ENCODE assay signal across 26 cellular contexts in the genomic region with DNA sequence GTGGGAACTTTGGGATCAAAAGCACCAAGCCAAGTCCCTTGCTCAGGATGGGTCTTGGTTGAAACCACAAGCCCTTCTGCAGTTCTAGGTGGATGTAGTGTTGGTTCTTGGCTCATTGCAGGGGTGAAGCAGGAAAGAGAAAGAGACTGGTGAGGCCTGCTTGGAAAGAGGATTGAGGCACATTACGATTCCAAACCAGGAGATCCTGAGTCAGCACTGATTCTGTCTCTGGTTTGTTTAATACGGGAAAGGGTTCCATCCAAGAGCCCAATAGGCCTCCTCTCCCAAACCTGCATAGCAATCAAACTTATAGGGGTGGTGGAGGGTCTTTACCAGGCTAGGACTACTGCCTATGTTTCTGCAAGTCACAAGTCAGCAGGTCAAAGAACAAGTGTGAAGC. TPM values are rescaled to one million over a fixed set of nuclear protein-coding genes. Genes with fewer than 3 reads are reported as not detected.
DNase-seq lines count a peak whose midpoint lies in the region; ATAC-seq, FAIRE-seq and TF ChIP-seq lines count a peak whose summit lies in the region.
"Had no signal": no experiment of that assay in that cellular context is flagged by ENCODE, and none has a peak within 500 bp of the region (broad histone marks: within the 10 kb centered on the region; RNA-seq: fewer than 3 reads in every experiment).

No MANE protein-coding gene starts in this region.

- no peak for TF ChIP-seq RAD21 in HepG2 (CRISPR knock-in tag; IDR thresholded peaks at IDR 0.05)

- no peak overlapping the region for H3K9ac ChIP-seq in HepG2 (ENCODE audit: insufficient read depth, low read depth, low read length)

- no peak for TF ChIP-seq POLR2A in HepG2 (IDR thresholded peaks at IDR 0.05; ENCODE audit: insufficient read depth in 1 of 2, low read depth in 2 of 2, low read length in 2 of 2)
- TF ChIP-seq POLR2A in right lobe of liver (IDR thresholded peaks at IDR 0.05): no peak

- ATAC-seq in HepG2: no peak
- ATAC-seq in right lobe of liver: no peak
- ATAC-seq in memory B cell (ENCODE audit: low read depth): no peak
- ATAC-seq in stimulated activated effector memory CD8-positive, alpha-beta T cell treated with anti-CD3 and anti-CD28 coated beads, Interleukin-12 subunit alpha, Interleukin-12 subunit beta, amount 100 ng/mL, for 72 hours: no peak
- no peak for ATAC-seq in stimulated activated naive CD8-positive, alpha-beta T cell treated with anti-CD3 and anti-CD28 coated beads, Interleukin-15, Interleukin-2, amounts not matched to agents 100 U/mL and 50 U/mL, for 24 hours
- ATAC-seq: GM23338, HCT116 had no signal

- H3K27ac Mint-ChIP-seq in memory B cell: peak overlapping the region; percentile 20
- peak overlapping the region; percentile 4 for H3K27ac Mint-ChIP-seq in stimulated activated effector memory CD8-positive, alpha-beta T cell treated with anti-CD3 and anti-CD28 coated beads, Interleukin-12 subunit alpha, Interleukin-12 subunit beta, amount 100 ng/mL, for 72 hours
- H3K27ac Mint-ChIP-seq: GM23338, H9 had no signal

- intact Hi-C loops in HepG2 (cut with micrococcal nuclease; ENCODE audit: unreplicated experiment): no loop called here
- intact Hi-C loops in right lobe of liver (cut with DNase I): loop anchor here in 1 of 2 donors (5.0 kb wide), 1 partner anchor 130 kb away; no protein-coding TSS in a partner anchor
- intact Hi-C loops in posterior cingulate gyrus (cut with DNase I): no loop called here

- DNase-seq in HepG2 (ENCODE audit: low spot score) (no peak), right lobe of liver (no peak), bronchial epithelial cell (ENCODE audit: low read depth) (no peak), memory B cell (ENCODE audit: low spot score in 2 of 2) (no peak), NAMALWA (ENCODE audit: low spot score) (no peak), posterior cingulate gyrus (no peak)
- no peak for DNase-seq in stimulated activated effector memory CD8-positive, alpha-beta T cell treated with anti-CD3 and anti-CD28 coated beads, Interleukin-12 subunit alpha, Interleukin-12 subunit beta, amount 100 ng/mL, for 72 hours (ENCODE audit: low spot score in 2 of 2)
- no peak for DNase-seq in stimulated activated naive CD8-positive, alpha-beta T cell treated with anti-CD3 and anti-CD28 coated beads, Interleukin-15, Interleukin-2, amounts not matched to agents 100 U/mL and 50 U/mL, for 24 hours
- DNase-seq: Calu3; CD4-positive, alpha-beta T cell; COR-L47; DMS53; DMS79 treated with DMSO at 0.1 percent for 48 hours; GF-D8; H9 had no signal

- peaks cover 22% of the 10 kb centered on the region for H3K36me3 Mint-ChIP-seq in memory B cell
- H3K36me3 Mint-ChIP-seq in stimulated activated effector memory CD8-positive, alpha-beta T cell treated with anti-CD3 and anti-CD28 coated beads, Interleukin-12 subunit alpha, Interleukin-12 subunit beta, amount 100 ng/mL, for 72 hours: peaks cover 56% of the 10 kb centered on the region

- no peak overlapping the region for H3K4me2 ChIP-seq in HepG2 (ENCODE audit: low read depth, low read length)
- H3K4me2 ChIP-seq: GM23338 had no signal

- no peaks in the 10 kb centered on the region for H3K27me3 Mint-ChIP-seq in memory B cell
- H3K27me3 Mint-ChIP-seq: CD4-positive, alpha-beta T cell had no signal

- POLR2A ChIA-PET in HepG2 (lab: Yijun Ruan, JAX): no interaction called here

- CTCF ChIA-PET in HepG2 (lab: Yijun Ruan, JAX; ENCODE audit: low intra/inter-chr PET ratio, low total read pairs): no interaction called here

- H3K4me1 ChIP-seq in HepG2 (ENCODE audit: insufficient read depth, low read length): no peaks in the 10 kb centered on the region
- no peaks in the 10 kb centered on the region for H3K4me1 ChIP-seq in right lobe of liver

- in situ Hi-C loops in HepG2 (cut with HindIII; ENCODE audit: extremely low pct_ligation_motif_present, low pct_unique_long_range_greater_than_20kb): loop anchor here (5.0 kb wide), 1 partner anchor 130 kb away; no protein-coding TSS in a partner anchor

- no peaks in the 10 kb centered on the region for H3K9me3 Mint-ChIP-seq in memory B cell
- H3K9me3 Mint-ChIP-seq in stimulated activated effector memory CD8-positive, alpha-beta T cell treated with anti-CD3 and anti-CD28 coated beads, Interleukin-12 subunit alpha, Interleukin-12 subunit beta, amount 100 ng/mL, for 72 hours: no peaks in the 10 kb centered on the region
- H3K9me3 Mint-ChIP-seq: CD4-positive, alpha-beta T cell; GM23338; H9 had no signal

- H3K36me3 ChIP-seq in HepG2 (replicated peaks in 1 of 2; ENCODE audit: control insufficient read depth in 1 of 2, insufficient read depth in 2 of 2, low read length in 2 of 2) (peaks cover 40 to 60% of the 10 kb centered on the region in 2 experiments), right lobe of liver (peaks cover 0 to 59% (median 35%) of the 10 kb centered on the region in 4 donors), bronchial epithelial cell (ENCODE audit: control insufficient read depth, insufficient read depth, low read length) (peaks cover 29% of the 10 kb centered on the region)

- no peak overlapping the region for H2AFZ ChIP-seq in HepG2 (ENCODE audit: low read length)
- H2AFZ ChIP-seq: GM23338 had no signal

- no peak overlapping the region for H3K4me3 Mint-ChIP-seq in memory B cell
- no peak overlapping the region for H3K4me3 Mint-ChIP-seq in stimulated activated effector memory CD8-positive, alpha-beta T cell treated with anti-CD3 and anti-CD28 coated beads, Interleukin-12 subunit alpha, Interleukin-12 subunit beta, amount 100 ng/mL, for 72 hours
- H3K4me3 Mint-ChIP-seq: CD14-positive monocyte; CD4-positive, alpha-beta T cell; GM23338; H9 had no signal

- no peaks in the 10 kb centered on the region for H3K79me2 ChIP-seq in HepG2 (ENCODE audit: insufficient read depth, low read length)

- no peaks in the 10 kb centered on the region for H4K20me1 ChIP-seq in HepG2 (ENCODE audit: insufficient read depth, low read length)

- no peak for TF ChIP-seq CTCF in HepG2 (CRISPR knock-in tag; IDR thresholded peaks at IDR 0.05)
- TF ChIP-seq CTCF in right lobe of liver (IDR thresholded peaks at IDR 0.05): no peak
- TF ChIP-seq CTCF in bronchial epithelial cell (IDR thresholded peaks at IDR 0.05; ENCODE audit: insufficient read depth, low read length, severe bottlenecking): no peak

- H3K4me3 ChIP-seq in HepG2 (replicated peaks in 1 of 3; ENCODE audit: insufficient read depth in 1 of 3, low read depth in 2 of 3, low read length in 3 of 3) (no peak overlapping the region), right lobe of liver (no peak overlapping the region), bronchial epithelial cell (ENCODE audit: low read depth, low read length) (no peak overlapping the region)
- H3K4me3 ChIP-seq: GM23338 had no signal

- H3K4me1 Mint-ChIP-seq in memory B cell: peaks cover 2% of the 10 kb centered on the region
- no peaks in the 10 kb centered on the region for H3K4me1 Mint-ChIP-seq in stimulated activated effector memory CD8-positive, alpha-beta T cell treated with anti-CD3 and anti-CD28 coated beads, Interleukin-12 subunit alpha, Interleukin-12 subunit beta, amount 100 ng/mL, for 72 hours

- no peak overlapping the region for H3K27ac ChIP-seq in HepG2 (ENCODE audit: extremely low read length, insufficient read depth, low read length)
- H3K27ac ChIP-seq in right lobe of liver: no peak overlapping the region
- H3K27ac ChIP-seq: 22Rv1 had no signal

- WGBS in HepG2 (ENCODE audit: low lambda C conversion rate): 89% methylated on average over 2 of the region's 2 CpGs
- no CpG with 5 or more reads among the region's 2 CpGs for WGBS in right lobe of liver (ENCODE audit: insufficient coverage, low coverage, low lambda C conversion rate, missing lambda C conversion rate)

- H3K9me3 ChIP-seq in HepG2 (ENCODE audit: low read length) (no peaks in the 10 kb centered on the region), right lobe of liver (no peaks in the 10 kb centered on the region)

- no TSS peak for BruUV-seq in HepG2 (replicated peaks; lab: Mats Ljungman, UMichigan)

- H3K27me3 ChIP-seq in HepG2 (ENCODE audit: control insufficient read depth in 1 of 2, insufficient read depth in 2 of 2, low read length in 2 of 2): no peaks in the 10 kb centered on the region
- H3K27me3 ChIP-seq in right lobe of liver: no peaks in the 10 kb centered on the region
- no peaks in the 10 kb centered on the region for H3K27me3 ChIP-seq in bronchial epithelial cell (ENCODE audit: control insufficient read depth, insufficient read depth, low read length)

- FAIRE-seq in HepG2 (lab: Jason Lieb, UNC) (peak; percentile 50), bronchial epithelial cell (lab: Jason Lieb, UNC) (peak; percentile 52)
- FAIRE-seq: A204.1, GM12892 had no signal

- no peak for TF ChIP-seq EP300 in HepG2 (IDR thresholded peaks at IDR 0.05; ENCODE audit: low read depth in 2 of 2, low read length in 2 of 2)
- no peak for TF ChIP-seq EP300 in HepG2 (CRISPR knock-in tag; IDR thresholded peaks at IDR 0.05; ENCODE audit: borderline replicate concordance)

RNA-seq across cellular contexts. Expression of a gene that starts 24.3 kb away (rescaled TPM):
- 62.7 and 74.0 TPM in 2 replicates for total RNA-seq in HepG2 (2016; rRNA removed; fragmentation: Illumina TruSeq; extraction: Trizol)
- total RNA-seq in HepG2 (2016; cell fraction: cytosol; rRNA removed; fragmentation: Illumina TruSeq; extraction: Trizol; ENCODE audit: low read depth): 27.0 and 31.9 TPM in 2 replicates
- total RNA-seq in HepG2 (2016; cell fraction: insoluble cytoplasmic fraction; rRNA removed; fragmentation: Illumina TruSeq; extraction: Trizol): 67.3 and 70.8 TPM in 2 replicates
- total RNA-seq in HepG2 (2016; cell fraction: membrane; rRNA removed; fragmentation: Illumina TruSeq; extraction: Trizol): 34.0 and 35.0 TPM in 2 replicates
- total RNA-seq in HepG2 (2016; cell fraction: nucleus; rRNA removed; fragmentation: Illumina TruSeq; extraction: Trizol): 57.9 and 59.7 TPM in 2 replicates
- polyA plus RNA-seq in HepG2 (2011; rRNA removed): 22.9 and 31.9 TPM in 2 replicates
- 24.0 and 30.9 TPM in 2 replicates for polyA plus RNA-seq in HepG2 (2011; cell fraction: cytosol; rRNA removed)
- 94.8 and 100 TPM in 2 replicates for polyA plus RNA-seq in HepG2 (2011; cell fraction: nucleus; rRNA removed)
- polyA plus RNA-seq in HepG2 (2012): 82.3 and 83.4 TPM in 2 replicates
- 54.9 and 58.8 TPM in 2 replicates for polyA plus RNA-seq in HepG2 (2016; cell fraction: cytosol; fragmentation: Illumina TruSeq; extraction: Trizol; ENCODE audit: low read depth)
- 139 and 153 TPM in 2 replicates for polyA plus RNA-seq in HepG2 (2016; cell fraction: insoluble cytoplasmic fraction; fragmentation: Illumina TruSeq; extraction: Trizol; ENCODE audit: low read depth)
- 55.7 and 56.7 TPM in 2 replicates for polyA plus RNA-seq in HepG2 (2016; cell fraction: membrane; fragmentation: Illumina TruSeq; extraction: Trizol; ENCODE audit: low read depth)
- polyA plus RNA-seq in HepG2 (2016; cell fraction: nucleus; fragmentation: Illumina TruSeq; extraction: Trizol; ENCODE audit: insufficient read depth, low read depth): 105 and 116 TPM in 2 replicates
- polyA minus RNA-seq in HepG2 (2011; rRNA and poly(A)+ RNA removed; ENCODE audit: low replicate concordance): 23.6 and 36.6 TPM in 2 replicates
- polyA minus RNA-seq in HepG2 (2011; cell fraction: cytosol; rRNA and poly(A)+ RNA removed): 11.3 and 16.5 TPM in 2 replicates
- 149 and 165 TPM in 2 replicates for polyA minus RNA-seq in HepG2 (2011; cell fraction: nucleus; rRNA and poly(A)+ RNA removed)
- total RNA-seq in right lobe of liver: 10 to 100 TPM; 40.8 to 53.5 (median 43.4) TPM
- total RNA-seq in bronchial epithelial cell: 18.7 and 19.7 TPM in 2 replicates

RNA-seq across cellular contexts. Expression of a gene that starts 48.9 kb away (rescaled TPM):
- total RNA-seq in HepG2 (2016; rRNA removed; fragmentation: Illumina TruSeq; extraction: Trizol) (not detected in 2 replicates), right lobe of liver (1 to 10 TPM in 5 of 6 experiments, under 1 TPM in 1; 0.55 to 5.6 (median 2.4) TPM), bronchial epithelial cell (under 0.01 and 0.26 TPM in 2 replicates)
- not detected in 2 replicates for total RNA-seq in HepG2 (2016; cell fraction: cytosol; rRNA removed; fragmentation: Illumina TruSeq; extraction: Trizol; ENCODE audit: low read depth)
- total RNA-seq in HepG2 (2016; cell fraction: insoluble cytoplasmic fraction; rRNA removed; fragmentation: Illumina TruSeq; extraction: Trizol): not detected in 2 replicates
- not detected in 2 replicates for total RNA-seq in HepG2 (2016; cell fraction: membrane; rRNA removed; fragmentation: Illumina TruSeq; extraction: Trizol)
- total RNA-seq in HepG2 (2016; cell fraction: nucleus; rRNA removed; fragmentation: Illumina TruSeq; extraction: Trizol): not detected in 2 replicates
- polyA plus RNA-seq in HepG2 (2011; rRNA removed): not detected in 2 replicates
- not detected in 2 replicates for polyA plus RNA-seq in HepG2 (2011; cell fraction: cytosol; rRNA removed)
- polyA plus RNA-seq in HepG2 (2011; cell fraction: nucleus; rRNA removed): not detected in 2 replicates
- not detected in 2 replicates for polyA plus RNA-seq in HepG2 (2012)
- not detected in 2 replicates for polyA plus RNA-seq in HepG2 (2016; cell fraction: cytosol; fragmentation: Illumina TruSeq; extraction: Trizol; ENCODE audit: low read depth)
- polyA plus RNA-seq in HepG2 (2016; cell fraction: insoluble cytoplasmic fraction; fragmentation: Illumina TruSeq; extraction: Trizol; ENCODE audit: low read depth): not detected in 2 replicates
- not detected in 2 replicates for polyA plus RNA-seq in HepG2 (2016; cell fraction: membrane; fragmentation: Illumina TruSeq; extraction: Trizol; ENCODE audit: low read depth)
- not detected in 2 replicates for polyA plus RNA-seq in HepG2 (2016; cell fraction: nucleus; fragmentation: Illumina TruSeq; extraction: Trizol; ENCODE audit: insufficient read depth, low read depth)
- polyA minus RNA-seq in HepG2 (2011; rRNA and poly(A)+ RNA removed; ENCODE audit: low replicate concordance): not detected in 2 replicates
- polyA minus RNA-seq in HepG2 (2011; cell fraction: cytosol; rRNA and poly(A)+ RNA removed): not detected in 2 replicates
- not detected in 2 replicates for polyA minus RNA-seq in HepG2 (2011; cell fraction: nucleus; rRNA and poly(A)+ RNA removed)
- total RNA-seq: Daoy, G401, GM23338, H4, H9 had no signal
- polyA plus RNA-seq: AG04450, BJ had no signal

RNA-seq across cellular contexts. Expression of a gene that starts 49.5 kb away (rescaled TPM):
- total RNA-seq in HepG2 (2016; rRNA removed; fragmentation: Illumina TruSeq; extraction: Trizol): 119 and 188 TPM in 2 replicates
- 32.5 and 44.9 TPM in 2 replicates for total RNA-seq in HepG2 (2016; cell fraction: cytosol; rRNA removed; fragmentation: Illumina TruSeq; extraction: Trizol; ENCODE audit: low read depth)
- 120 and 187 TPM in 2 replicates for total RNA-seq in HepG2 (2016; cell fraction: insoluble cytoplasmic fraction; rRNA removed; fragmentation: Illumina TruSeq; extraction: Trizol)
- 119 and 132 TPM in 2 replicates for total RNA-seq in HepG2 (2016; cell fraction: membrane; rRNA removed; fragmentation: Illumina TruSeq; extraction: Trizol)
- 70.0 and 93.2 TPM in 2 replicates for total RNA-seq in HepG2 (2016; cell fraction: nucleus; rRNA removed; fragmentation: Illumina TruSeq; extraction: Trizol)
- polyA plus RNA-seq in HepG2 (2011; rRNA removed): 436 and 468 TPM in 2 replicates
- 445 and 560 TPM in 2 replicates for polyA plus RNA-seq in HepG2 (2011; cell fraction: cytosol; rRNA removed)
- 139 and 210 TPM in 2 replicates for polyA plus RNA-seq in HepG2 (2011; cell fraction: nucleus; rRNA removed)
- polyA plus RNA-seq in HepG2 (2012): 286 and 329 TPM in 2 replicates
- 115 and 137 TPM in 2 replicates for polyA plus RNA-seq in HepG2 (2016; cell fraction: cytosol; fragmentation: Illumina TruSeq; extraction: Trizol; ENCODE audit: low read depth)
- 594 and 645 TPM in 2 replicates for polyA plus RNA-seq in HepG2 (2016; cell fraction: insoluble cytoplasmic fraction; fragmentation: Illumina TruSeq; extraction: Trizol; ENCODE audit: low read depth)
- polyA plus RNA-seq in HepG2 (2016; cell fraction: membrane; fragmentation: Illumina TruSeq; extraction: Trizol; ENCODE audit: low read depth): 321 and 333 TPM in 2 replicates
- polyA plus RNA-seq in HepG2 (2016; cell fraction: nucleus; fragmentation: Illumina TruSeq; extraction: Trizol; ENCODE audit: insufficient read depth, low read depth): 249 and 270 TPM in 2 replicates
- 241 and 466 TPM in 2 replicates for polyA minus RNA-seq in HepG2 (2011; rRNA and poly(A)+ RNA removed; ENCODE audit: low replicate concordance)
- polyA minus RNA-seq in HepG2 (2011; cell fraction: cytosol; rRNA and poly(A)+ RNA removed): 119 and 130 TPM in 2 replicates
- 63.7 and 102 TPM in 2 replicates for polyA minus RNA-seq in HepG2 (2011; cell fraction: nucleus; rRNA and poly(A)+ RNA removed)
- 10 to 100 TPM; 56.9 to 86.9 (median 63.4) TPM for total RNA-seq in right lobe of liver
- total RNA-seq in bronchial epithelial cell: 46.9 and 69.3 TPM in 2 replicates
